8 cellular contexts compared by ENCODE assay signal in the genomic region with DNA sequence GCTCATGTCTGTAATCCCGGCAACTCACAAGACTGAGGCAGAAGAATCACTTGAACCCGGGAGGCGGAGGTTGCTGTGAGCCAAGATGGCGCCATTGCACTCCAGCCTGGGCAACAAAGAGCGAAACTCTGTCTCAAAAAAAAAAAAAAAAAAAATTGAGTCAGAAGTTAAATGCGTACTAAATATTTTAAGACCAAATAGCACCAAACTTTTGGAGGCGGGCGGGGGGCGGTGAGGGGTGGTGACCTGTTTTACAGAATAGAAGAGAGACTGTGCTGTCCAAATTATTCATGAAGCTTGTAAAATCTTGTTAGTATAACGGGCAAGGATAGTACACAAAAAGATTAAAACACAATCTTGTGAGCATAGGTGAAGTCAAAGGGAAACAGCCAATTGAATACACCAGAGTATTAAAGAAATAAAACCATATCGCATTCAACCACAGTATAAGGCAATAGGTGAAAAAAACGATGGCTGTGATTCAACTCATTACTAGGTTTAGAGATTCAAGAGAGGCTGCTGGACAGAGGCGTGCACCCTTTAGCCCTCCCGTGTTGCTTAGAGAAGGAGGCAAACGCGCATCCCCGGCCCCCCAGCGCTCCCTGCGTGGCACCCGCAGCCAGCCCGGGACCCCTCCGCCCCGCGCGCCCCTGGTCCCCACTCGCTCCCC. TPM values are rescaled to one million over a fixed set of nuclear protein-coding genes. Genes with fewer than 3 reads are reported as not detected.
DNase-seq lines count a peak whose midpoint lies in the region; ATAC-seq, FAIRE-seq and TF ChIP-seq lines count a peak whose summit lies in the region.

No MANE protein-coding gene starts in this region.

- CTCF ChIA-PET in K562 (lab: Yijun Ruan, JAX; ENCODE audit: low intra/inter-chr PET ratio), result no interaction called here

- peak overlapping the region; percentile 99 for H3K4me2 ChIP-seq in K562 (ENCODE audit: insufficient read depth, low read length)

- peaks cover 8% of the 10 kb centered on the region for H3K9me3 ChIP-seq in K562 (replicated peaks; ENCODE audit: control insufficient read depth, insufficient read depth, low read depth, low read length)

- H3K4me3 ChIP-seq in K562, result peak overlapping the region; percentile 85

- H3K9ac ChIP-seq in K562 (ENCODE audit: insufficient read depth in 1 of 2, low read depth in 2 of 2, low read length in 2 of 2), result peak overlapping the region; percentile 92 to 98; a peak in 3 of 4 replicates

- H3K4me1 ChIP-seq in K562 (replicated peaks in 1 of 2; ENCODE audit: control insufficient read depth in 2 of 2, insufficient read depth in 2 of 2, low read length in 2 of 2), result no peaks in the 10 kb centered on the region; a peak in 1 of 5 replicates

- intact Hi-C loops in K562 (cut with micrococcal nuclease), result loop anchor here (1.0 kb wide), 1 partner anchor 49 kb away; the partner anchor contains the start of gene ZNF140

- no peaks in the 10 kb centered on the region for H4K20me1 ChIP-seq in K562 (replicated peaks; ENCODE audit: control insufficient read depth, insufficient read depth, low read length)

- ATAC-seq in K562, result no peak; the same call in 2 of the 3 replicates

- no peak for FAIRE-seq in K562 (lab: Jason Lieb, UNC)

- peaks cover 5% of the 10 kb centered on the region for H3K36me3 ChIP-seq in K562 (ENCODE audit: control insufficient read depth, insufficient read depth, low read length)

- TF ChIP-seq EP300 in K562 (IDR thresholded peaks at IDR 0.05; ENCODE audit: low read length), result no peak

- peak overlapping the region; percentile 95; the same call in 1 of the 3 replicates for H3K27ac ChIP-seq in K562 (ENCODE audit: extremely low read depth, low read depth, low read length)
- H3K27ac ChIP-seq in layer of hippocampus (ENCODE audit: low read depth, low read length), result peak overlapping the region; percentile 97
- H3K27ac ChIP-seq in substantia nigra (ENCODE audit: low read depth, low read length, poor library complexity, severe bottlenecking), result peak overlapping the region; percentile 96

- POLR2A ChIA-PET in K562 (lab: Yijun Ruan, JAX), result interaction anchor here (0.5 to 2.4 kb wide), 8 partner anchors 9 to 357 kb away, joined by 3 to 7 read pairs (median 3); partner anchors contain the start of gene GOLGA3

- H3K27me3 ChIP-seq in K562 (ENCODE audit: control insufficient read depth in 2 of 2, insufficient read depth in 2 of 2, low read length in 2 of 2) (no peaks in the 10 kb centered on the region), layer of hippocampus (ENCODE audit: control insufficient read depth, insufficient read depth, low read length) (no peaks in the 10 kb centered on the region)

- BruUV-seq in K562 (replicated peaks; lab: Mats Ljungman, UMichigan), result no TSS peak

- 0 out of 3 replicates have a peak, but pooled peaks cover 4% of the 10 kb centered on the region for H3K79me2 ChIP-seq in K562 (ENCODE audit: control insufficient read depth, insufficient read depth, low read length)

- peak; percentile 68 for DNase-seq in NCI-H2227 treated with DMSO at 0.1 percent for 48 hours (lab: John Stamatoyannopoulos, UW)
- no peak for DNase-seq in NCI-H2227 (lab: John Stamatoyannopoulos, UW; ENCODE audit: unreplicated experiment)
- DNase-seq in NCI-H1105 (lab: John Stamatoyannopoulos, UW), result peak; percentile 34
- no peak for DNase-seq in K562 (ENCODE audit: extremely low read depth in 1 of 4, low spot score in 3 of 4)
- peak in 2 of 49 donors; percentile 41 to 47 for DNase-seq in substantia nigra (lab: John Stamatoyannopoulos, UW)
- no peak for DNase-seq in COLO668 (lab: John Stamatoyannopoulos, UW; ENCODE audit: unreplicated experiment)
- no peak for DNase-seq in amniotic stem cell (lab: John Stamatoyannopoulos, UW)

- WGBS in K562 (ENCODE audit: insufficient coverage, low coverage, missing lambda C conversion rate), result 39% methylated on average over 14 of the region's 26 CpGs

- no peak for TF ChIP-seq POLR2A in K562 (conservative IDR thresholded peaks at IDR 0.05)

- no peak for TF ChIP-seq CTCF in K562 (IDR thresholded peaks at IDR 0.05 in 2 of 3, conservative IDR thresholded peaks at IDR 0.05 in 1 of 3; ENCODE audit: insufficient read depth in 2 of 3, low read depth in 1 of 3, low read length in 3 of 3)

- peak overlapping the region; percentile 90 for H2AFZ ChIP-seq in K562 (ENCODE audit: low read depth, low read length)

- no peak for TF ChIP-seq RAD21 in K562 (CRISPR knock-in tag; conservative IDR thresholded peaks at IDR 0.05 in 1 of 2, IDR thresholded peaks at IDR 0.05 in 1 of 2)

- H3K9me1 ChIP-seq in K562 (ENCODE audit: control insufficient read depth, insufficient read depth, low read length), result no peaks in the 10 kb centered on the region

- in situ Hi-C loops in K562 (cut with MboI), result no loop called here

RNA-seq across cellular contexts. Expression of gene ZNF891, which starts 0.6 kb away (rescaled TPM):
- 2.8 and 10.0 TPM in 2 replicates for total RNA-seq in K562 (2011; cell fraction: chromatin; rRNA removed; ENCODE audit: low replicate concordance)
- total RNA-seq in K562 (2011; cell fraction: nucleolus; rRNA removed), result 1.7 and 2.5 TPM in 2 replicates
- total RNA-seq in K562 (2011; cell fraction: nucleoplasm; rRNA removed), result 5.2 and 11.8 TPM in 2 replicates
- total RNA-seq in K562 (2014; rRNA removed) (0.94 and 0.95 TPM in 2 replicates), K562 (2014; rRNA removed; fragmentation: Illumina TruSeq; extraction: Trizol) (2.0 and 2.3 TPM in 2 replicates), K562 (2015; rRNA removed; fragmentation: Illumina TruSeq; extraction: Trizol) (1.7 and 1.8 TPM in 2 replicates), K562 (2021) (1.2 and 1.3 TPM in 2 replicates)
- polyA plus RNA-seq in K562 (2011; rRNA removed) (1.5 and 2.0 TPM in 2 replicates), K562 (2014; fragmentation: Illumina TruSeq; extraction: Trizol) (1.1 and 1.3 TPM in 2 replicates), K562 (2014; fragmentation: Nextera tagmentation; extraction: Ambion mirVana) (under 1 TPM; 0.41 to 0.53 TPM), K562 (2014; rRNA removed) (1.3 and 1.5 TPM in 2 replicates)
- polyA plus RNA-seq in K562 (2011; cell fraction: cytosol; rRNA removed), result 0.31 and 0.68 TPM in 2 replicates
- polyA plus RNA-seq in K562 (2011; cell fraction: nucleus; rRNA removed), result 2.3 and 3.1 TPM in 2 replicates
- 0.55 and 0.82 TPM in 2 replicates for polyA plus RNA-seq in K562 (2012)
- polyA minus RNA-seq in K562 (2011; rRNA and poly(A)+ RNA removed), result 2.6 and 2.8 TPM in 2 replicates
- 0.55 and 0.57 TPM in 2 replicates for polyA minus RNA-seq in K562 (2011; cell fraction: cytosol; rRNA and poly(A)+ RNA removed)
- 2.7 and 3.2 TPM in 2 replicates for polyA minus RNA-seq in K562 (2011; cell fraction: nucleus; rRNA and poly(A)+ RNA removed)

RNA-seq across cellular contexts. Expression of gene ZNF10, which starts 0.9 kb away (rescaled TPM):
- 19.8 and 36.9 TPM in 2 replicates for total RNA-seq in K562 (2011; cell fraction: chromatin; rRNA removed; ENCODE audit: low replicate concordance)
- total RNA-seq in K562 (2011; cell fraction: nucleolus; rRNA removed), result 16.5 and 17.5 TPM in 2 replicates
- total RNA-seq in K562 (2011; cell fraction: nucleoplasm; rRNA removed), result 31.3 and 34.2 TPM in 2 replicates
- total RNA-seq in K562 (2014; rRNA removed) (2.1 and 5.8 TPM in 2 replicates), K562 (2014; rRNA removed; fragmentation: Illumina TruSeq; extraction: Trizol) (5.0 TPM in 2 replicates), K562 (2015; rRNA removed; fragmentation: Illumina TruSeq; extraction: Trizol) (4.4 and 4.6 TPM in 2 replicates), K562 (2021) (4.3 and 5.0 TPM in 2 replicates)
- polyA plus RNA-seq in K562 (2011; rRNA removed) (4.5 and 4.9 TPM in 2 replicates), K562 (2014; fragmentation: Illumina TruSeq; extraction: Trizol) (3.5 and 5.8 TPM in 2 replicates), K562 (2014; fragmentation: Nextera tagmentation; extraction: Ambion mirVana) (1 to 10 TPM; 4.8 to 5.2 TPM), K562 (2014; rRNA removed) (2.1 and 4.1 TPM in 2 replicates)
- 3.0 and 4.9 TPM in 2 replicates for polyA plus RNA-seq in K562 (2011; cell fraction: cytosol; rRNA removed)
- 9.3 and 13.1 TPM in 2 replicates for polyA plus RNA-seq in K562 (2011; cell fraction: nucleus; rRNA removed)
- 3.2 and 4.2 TPM in 2 replicates for polyA plus RNA-seq in K562 (2012)
- polyA minus RNA-seq in K562 (2011; rRNA and poly(A)+ RNA removed), result 15.5 and 16.6 TPM in 2 replicates
- 3.4 and 7.4 TPM in 2 replicates for polyA minus RNA-seq in K562 (2011; cell fraction: cytosol; rRNA and poly(A)+ RNA removed)
- polyA minus RNA-seq in K562 (2011; cell fraction: nucleus; rRNA and poly(A)+ RNA removed), result 17.3 and 21.0 TPM in 2 replicates

RNA-seq across cellular contexts. Expression of gene ZNF140, which starts 48.8 kb away (rescaled TPM):
- total RNA-seq in K562 (2011; cell fraction: chromatin; rRNA removed; ENCODE audit: low replicate concordance), result 21.0 and 27.2 TPM in 2 replicates
- 13.0 and 14.2 TPM in 2 replicates for total RNA-seq in K562 (2011; cell fraction: nucleolus; rRNA removed)
- total RNA-seq in K562 (2011; cell fraction: nucleoplasm; rRNA removed), result 20.3 and 33.6 TPM in 2 replicates
- total RNA-seq in K562 (2014; rRNA removed) (10.9 and 12.8 TPM in 2 replicates), K562 (2014; rRNA removed; fragmentation: Illumina TruSeq; extraction: Trizol) (6.8 and 8.4 TPM in 2 replicates), K562 (2015; rRNA removed; fragmentation: Illumina TruSeq; extraction: Trizol) (6.7 and 7.2 TPM in 2 replicates), K562 (2021) (4.0 and 4.9 TPM in 2 replicates)
- polyA plus RNA-seq in K562 (2011; rRNA removed) (6.4 and 7.8 TPM in 2 replicates), K562 (2014; fragmentation: Illumina TruSeq; extraction: Trizol) (5.3 and 6.1 TPM in 2 replicates), K562 (2014; fragmentation: Nextera tagmentation; extraction: Ambion mirVana) (1 to 10 TPM; 1.6 to 3.4 TPM), K562 (2014; rRNA removed) (4.3 and 4.5 TPM in 2 replicates)
- polyA plus RNA-seq in K562 (2011; cell fraction: cytosol; rRNA removed), result 3.2 and 3.6 TPM in 2 replicates
- polyA plus RNA-seq in K562 (2011; cell fraction: nucleus; rRNA removed), result 6.8 and 8.6 TPM in 2 replicates
- 5.6 and 8.1 TPM in 2 replicates for polyA plus RNA-seq in K562 (2012)
- 9.4 and 11.5 TPM in 2 replicates for polyA minus RNA-seq in K562 (2011; rRNA and poly(A)+ RNA removed)
- 3.5 and 4.3 TPM in 2 replicates for polyA minus RNA-seq in K562 (2011; cell fraction: cytosol; rRNA and poly(A)+ RNA removed)
- 12.7 and 16.4 TPM in 2 replicates for polyA minus RNA-seq in K562 (2011; cell fraction: nucleus; rRNA and poly(A)+ RNA removed)

RNA-seq across cellular contexts. Expression of gene ZNF268, which starts 51.8 kb away (rescaled TPM):
- total RNA-seq in K562 (2011; cell fraction: chromatin; rRNA removed; ENCODE audit: low replicate concordance), result 36.1 and 37.4 TPM in 2 replicates
- total RNA-seq in K562 (2011; cell fraction: nucleolus; rRNA removed), result 30.4 and 35.2 TPM in 2 replicates
- 23.2 and 24.7 TPM in 2 replicates for total RNA-seq in K562 (2011; cell fraction: nucleoplasm; rRNA removed)
- total RNA-seq in K562 (2014; rRNA removed) (10.4 and 14.8 TPM in 2 replicates), K562 (2014; rRNA removed; fragmentation: Illumina TruSeq; extraction: Trizol) (12.0 and 12.3 TPM in 2 replicates), K562 (2015; rRNA removed; fragmentation: Illumina TruSeq; extraction: Trizol) (10.9 and 11.3 TPM in 2 replicates), K562 (2021) (8.2 and 9.3 TPM in 2 replicates)
- polyA plus RNA-seq in K562 (2011; rRNA removed) (4.3 and 7.5 TPM in 2 replicates), K562 (2014; fragmentation: Illumina TruSeq; extraction: Trizol) (4.8 and 6.3 TPM in 2 replicates), K562 (2014; fragmentation: Nextera tagmentation; extraction: Ambion mirVana) (1 to 10 TPM; 6.5 to 7.7 TPM), K562 (2014; rRNA removed) (5.1 and 5.8 TPM in 2 replicates)
- polyA plus RNA-seq in K562 (2011; cell fraction: cytosol; rRNA removed), result 3.0 and 4.1 TPM in 2 replicates
- polyA plus RNA-seq in K562 (2011; cell fraction: nucleus; rRNA removed), result 4.7 and 8.7 TPM in 2 replicates
- polyA plus RNA-seq in K562 (2012), result 6.6 and 7.4 TPM in 2 replicates
- 18.1 and 18.7 TPM in 2 replicates for polyA minus RNA-seq in K562 (2011; rRNA and poly(A)+ RNA removed)
- polyA minus RNA-seq in K562 (2011; cell fraction: cytosol; rRNA and poly(A)+ RNA removed), result 10.5 and 15.3 TPM in 2 replicates
- polyA minus RNA-seq in K562 (2011; cell fraction: nucleus; rRNA and poly(A)+ RNA removed), result 30.6 and 35.2 TPM in 2 replicates

Comparison
In these comparisons a context has a peak if more than half of its experiments do, and no peak if none do; other contexts are left out.
1. DNase-seq: peak in NCI-H2227 treated with DMSO at 0.1 percent for 48 hours (single experiment) and NCI-H1105 (single experiment); none in NCI-H2227 (single experiment), K562 (0 of 4), COLO668 (single experiment) and amniotic stem cell (single experiment).
2. Peak in every context shown above with its lines, with median percentiles within 50 percentile points of each other: H3K27ac ChIP-seq.